1 cellular context compared by ENCODE assay signal in the genomic region with DNA sequence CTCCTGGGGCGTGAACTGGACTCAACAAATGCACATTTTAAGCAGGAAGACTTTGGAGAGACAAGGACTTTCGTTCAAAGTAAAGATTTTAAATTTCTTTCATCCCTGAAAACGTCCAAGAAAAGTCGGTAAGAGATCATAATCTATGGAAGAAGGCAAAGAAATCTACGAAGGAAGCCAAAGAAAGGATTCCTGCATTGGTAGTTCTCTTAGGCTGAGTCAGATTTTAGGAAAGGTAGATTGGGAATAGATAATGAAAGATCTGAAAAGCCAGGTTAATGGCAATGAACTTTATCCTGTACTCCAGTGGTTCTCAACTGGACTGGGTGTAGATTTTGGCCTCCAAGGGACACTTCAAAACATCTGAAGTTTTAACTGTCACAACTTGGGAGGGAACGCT.
TF ChIP-seq lines count a peak whose summit lies in the region.

No MANE protein-coding gene starts in this region.

TF ChIP-seq in K562, 482 proteins besides CTCF, POLR2A, EP300 and RAD21:
- TF ChIP-seq CHD1 (IDR thresholded peaks at IDR 0.05; ENCODE audit: low read length) (peak; percentile 24), CHCHD3 (CRISPR knock-in tag; IDR thresholded peaks at IDR 0.05) (0 out of 2 replicates have a peak, but pooled peaks have one; percentile 54), ZFX (CRISPR knock-in tag; IDR thresholded peaks at IDR 0.05) (peak; percentile 39), BRF1 (IDR thresholded peaks at IDR 0.05; ENCODE audit: borderline replicate concordance, extremely low read depth, insufficient read length) (no peak), HDAC8 (tag; IDR thresholded peaks at IDR 0.05) (no peak), ZNF217 (CRISPR knock-in tag; IDR thresholded peaks at IDR 0.05) (no peak), NCOA4 (IDR thresholded peaks at IDR 0.05; ENCODE audit: partially characterized antibody) (no peak), ZEB2 (IDR thresholded peaks at IDR 0.05) (peak; percentile 56; the same call in 1 of the 2 replicates), FOSL1 (tag; conservative IDR thresholded peaks at IDR 0.05) (no peak)
- TF ChIP-seq, protein P1, sequence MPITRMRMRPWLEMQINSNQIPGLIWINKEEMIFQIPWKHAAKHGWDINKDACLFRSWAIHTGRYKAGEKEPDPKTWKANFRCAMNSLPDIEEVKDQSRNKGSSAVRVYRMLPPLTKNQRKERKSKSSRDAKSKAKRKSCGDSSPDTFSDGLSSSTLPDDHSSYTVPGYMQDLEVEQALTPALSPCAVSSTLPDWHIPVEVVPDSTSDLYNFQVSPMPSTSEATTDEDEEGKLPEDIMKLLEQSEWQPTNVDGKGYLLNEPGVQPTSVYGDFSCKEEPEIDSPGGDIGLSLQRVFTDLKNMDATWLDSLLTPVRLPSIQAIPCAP (CRISPR knock-in tag; IDR thresholded peaks at IDR 0.05; ENCODE audit: borderline replicate concordance) = no peak
- TF ChIP-seq, protein P2, sequence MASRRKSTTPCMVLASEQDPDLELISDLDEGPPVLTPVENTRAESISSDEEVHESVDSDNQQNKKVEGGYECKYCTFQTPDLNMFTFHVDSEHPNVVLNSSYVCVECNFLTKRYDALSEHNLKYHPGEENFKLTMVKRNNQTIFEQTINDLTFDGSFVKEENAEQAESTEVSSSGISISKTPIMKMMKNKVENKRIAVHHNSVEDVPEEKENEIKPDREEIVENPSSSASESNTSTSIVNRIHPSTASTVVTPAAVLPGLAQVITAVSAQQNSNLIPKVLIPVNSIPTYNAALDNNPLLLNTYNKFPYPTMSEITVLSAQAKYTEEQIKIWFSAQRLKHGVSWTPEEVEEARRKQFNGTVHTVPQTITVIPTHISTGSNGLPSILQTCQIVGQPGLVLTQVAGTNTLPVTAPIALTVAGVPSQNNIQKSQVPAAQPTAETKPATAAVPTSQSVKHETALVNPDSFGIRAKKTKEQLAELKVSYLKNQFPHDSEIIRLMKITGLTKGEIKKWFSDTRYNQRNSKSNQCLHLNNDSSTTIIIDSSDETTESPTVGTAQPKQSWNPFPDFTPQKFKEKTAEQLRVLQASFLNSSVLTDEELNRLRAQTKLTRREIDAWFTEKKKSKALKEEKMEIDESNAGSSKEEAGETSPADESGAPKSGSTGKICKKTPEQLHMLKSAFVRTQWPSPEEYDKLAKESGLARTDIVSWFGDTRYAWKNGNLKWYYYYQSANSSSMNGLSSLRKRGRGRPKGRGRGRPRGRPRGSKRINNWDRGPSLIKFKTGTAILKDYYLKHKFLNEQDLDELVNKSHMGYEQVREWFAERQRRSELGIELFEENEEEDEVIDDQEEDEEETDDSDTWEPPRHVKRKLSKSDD (conservative IDR thresholded peaks at IDR 0.05; ENCODE audit: low read length) = no peak
